8 cellular contexts compared by ENCODE assay signal in the genomic region with DNA sequence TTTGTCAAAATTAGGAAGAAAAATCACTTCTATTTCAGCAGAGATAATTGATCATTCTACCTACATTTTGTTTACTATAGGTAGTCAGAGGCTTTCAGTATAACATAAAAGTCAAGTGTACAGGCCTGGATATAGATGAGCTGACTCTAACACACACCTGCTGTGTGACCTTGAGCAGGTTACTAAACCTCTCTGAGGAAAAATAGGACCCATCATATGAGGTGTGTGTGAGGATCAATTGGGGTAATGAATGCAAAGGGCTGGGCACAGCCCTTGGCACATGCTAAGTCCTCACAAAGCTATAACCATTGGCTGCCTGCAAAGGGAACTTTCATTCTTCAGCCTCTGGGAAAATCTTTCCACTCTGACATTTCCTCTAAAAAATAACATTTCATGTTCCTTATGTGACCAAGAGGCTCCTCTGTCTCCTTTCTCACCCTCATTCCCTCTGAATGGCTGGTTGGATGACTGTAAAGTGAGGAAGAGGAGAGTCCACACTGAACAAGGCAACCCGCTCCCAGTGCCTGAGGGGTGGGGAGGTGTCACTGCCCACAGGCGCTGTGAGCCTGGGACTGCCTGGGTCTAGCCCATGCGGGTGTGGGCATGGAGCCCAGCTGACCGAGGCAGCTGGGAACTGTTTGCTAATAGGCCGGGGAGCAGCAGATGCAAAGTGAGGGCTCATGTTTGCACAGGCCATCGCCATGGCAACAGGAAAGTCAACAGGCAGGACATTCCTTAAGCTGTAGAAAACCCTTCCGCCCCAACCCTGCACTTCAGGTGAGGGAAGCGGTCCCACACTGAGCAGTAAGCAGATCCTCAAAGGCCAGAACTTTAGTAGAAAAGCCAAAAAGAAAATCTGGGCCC. TPM values are rescaled to one million over a fixed set of nuclear protein-coding genes. Genes with fewer than 3 reads are reported as not detected.
DNase-seq lines count a peak whose midpoint lies in the region; ATAC-seq and TF ChIP-seq lines count a peak whose summit lies in the region.

No MANE protein-coding gene starts in this region.

- H3K9me2 ChIP-seq in hepatocyte (replicated peaks; ENCODE audit: insufficient read depth) = no peaks in the 10 kb centered on the region

- DNase-seq in DMS53 treated with DMSO at 0.1 percent for 48 hours (lab: John Stamatoyannopoulos, UW; ENCODE audit: unreplicated experiment) (peak; percentile 99), NCI-H2107 treated with DMSO at 0.1 percent for 48 hours (lab: John Stamatoyannopoulos, UW; ENCODE audit: unreplicated experiment) (peak; percentile 65), astrocyte of the hippocampus (ENCODE audit: low read depth, low spot score) (peak; percentile 100), hepatocyte (ENCODE audit: low spot score) (peak; percentile 98), retina (peak; percentile 68), cortex of kidney (lab: John Stamatoyannopoulos, UW) (no peak)
- no peak for DNase-seq in activated effector memory CD4-positive, alpha-beta T cell treated with anti-CD3 and anti-CD28 coated beads, Interleukin-2, amount 50 U/mL, for 16 hours

- H4K20me1 ChIP-seq in hepatocyte (ENCODE audit: insufficient read depth, poor library complexity, severe bottlenecking) = no peaks in the 10 kb centered on the region

- H3K4me3 ChIP-seq in hepatocyte = no peak overlapping the region

- peaks cover 28% of the 10 kb centered on the region for H3K4me1 ChIP-seq in hepatocyte (ENCODE audit: insufficient read depth)

- no peak for TF ChIP-seq CTCF in hepatocyte (IDR thresholded peaks at IDR 0.05; ENCODE audit: poor library complexity)

- H3K79me2 ChIP-seq in hepatocyte = peaks cover 6% of the 10 kb centered on the region

- no peak for ATAC-seq in HG03442 (IDR thresholded peaks at IDR 0.05; ENCODE audit: unreplicated experiment)

- H3K36me3 ChIP-seq in hepatocyte (replicated peaks; ENCODE audit: insufficient read depth, low read depth) = no peaks in the 10 kb centered on the region

- H3K9me3 ChIP-seq in hepatocyte (ENCODE audit: low read depth) = no peaks in the 10 kb centered on the region

- H3K4me2 ChIP-seq in hepatocyte = peak overlapping the region; percentile 55

- no peak overlapping the region for H2AFZ ChIP-seq in hepatocyte

- WGBS in hepatocyte (ENCODE audit: low lambda C conversion rate, missing lambda C conversion rate) = 9% methylated on average over 8 of the region's 8 CpGs

- H3K27ac ChIP-seq in hepatocyte = peak overlapping the region; percentile 94

- no peaks in the 10 kb centered on the region for H3K27me3 ChIP-seq in hepatocyte

RNA-seq across cellular contexts. Expression of gene MYOF, which starts 36.8 kb away (rescaled TPM):
- 41.8 and 47.9 TPM in 2 replicates for total RNA-seq in hepatocyte
- 16.6 and 28.0 TPM in 2 replicates for polyA plus RNA-seq in hepatocyte

RNA-seq across cellular contexts. Expression of gene CEP55, which starts 51.1 kb away (rescaled TPM):
- total RNA-seq in hepatocyte = 3.6 and 4.0 TPM in 2 replicates
- polyA plus RNA-seq in hepatocyte = 5.4 and 5.9 TPM in 2 replicates

Comparison
In these comparisons a context has a peak if more than half of its experiments do, and no peak if none do; other contexts are left out.
1. DNase-seq: peak in DMS53 treated with DMSO at 0.1 percent for 48 hours (single experiment), NCI-H2107 treated with DMSO at 0.1 percent for 48 hours (single experiment), astrocyte of the hippocampus (single experiment), hepatocyte (single experiment) and retina (single experiment); none in cortex of kidney (single experiment) and activated effector memory CD4-positive, alpha-beta T cell treated with anti-CD3 and anti-CD28 coated beads, Interleukin-2, amount 50 U/mL, for 16 hours (single experiment).